ENCODE assay signal across 21 cellular contexts in the genomic region with DNA sequence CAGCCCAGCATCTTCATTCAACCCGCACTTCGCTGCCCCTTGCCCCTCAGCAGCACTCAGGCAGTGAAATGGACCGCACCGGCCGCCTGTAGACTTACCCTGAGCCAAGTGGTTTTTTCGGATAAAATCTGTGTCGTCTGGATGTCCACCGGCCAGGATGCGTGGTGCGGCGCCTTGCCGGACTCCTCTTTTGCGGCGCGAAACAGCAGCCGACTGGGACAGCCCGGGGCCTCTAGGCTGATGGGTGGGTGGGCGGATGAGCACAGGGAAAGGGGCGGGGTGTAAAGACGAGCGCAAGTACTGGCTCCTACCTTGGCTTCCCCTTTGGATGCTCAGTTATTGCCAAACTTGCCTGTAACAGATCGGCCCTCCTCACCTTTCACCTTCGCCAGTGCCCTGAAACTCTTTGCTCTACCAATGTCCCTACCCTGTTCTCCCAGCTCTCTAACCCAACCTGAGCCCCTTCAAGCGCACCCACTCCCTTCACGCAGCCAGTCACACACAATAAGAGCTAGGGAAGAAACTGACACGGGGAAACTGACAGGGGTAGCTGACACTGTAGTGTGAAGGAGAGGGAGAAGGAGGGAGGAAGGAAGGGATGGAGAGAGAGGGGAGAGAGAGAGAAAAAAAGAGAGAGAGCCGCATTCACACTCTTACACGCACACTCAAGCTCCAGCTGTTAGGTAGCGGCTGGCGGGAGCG.
DNase-seq lines count a peak whose midpoint lies in the region; ATAC-seq lines count a peak whose summit lies in the region.
"Had no signal": no experiment of that assay in that cellular context is flagged by ENCODE, and none has a peak within 500 bp of the region (broad histone marks: within the 10 kb centered on the region; RNA-seq: fewer than 3 reads in every experiment).

No MANE protein-coding gene starts in this region.

- peak overlapping the region; percentile 67 for H3K27ac Mint-ChIP-seq in activated naive CD4-positive, alpha-beta T cell treated with anti-CD3 and anti-CD28 coated beads, Interleukin-2, amount 10 ng/mL, durations not matched to agents 7 days and 5 days
- H3K27ac Mint-ChIP-seq: HFFc6; stimulated activated naive B cell treated with anti-CD40 and anti-IgM and Interleukin-4, amounts not matched to agents 10 μg/mL and 1 μg/mL and 100 μg/mL, for 72 hours had no signal

- no peaks in the 10 kb centered on the region for H3K4me1 Mint-ChIP-seq in activated naive CD4-positive, alpha-beta T cell treated with anti-CD3 and anti-CD28 coated beads, Interleukin-2, amount 10 ng/mL, durations not matched to agents 7 days and 5 days
- H3K4me1 Mint-ChIP-seq: stimulated activated naive B cell treated with anti-CD40 and anti-IgM and Interleukin-4, amounts not matched to agents 10 μg/mL and 1 μg/mL and 100 μg/mL, for 72 hours had no signal

- no peaks in the 10 kb centered on the region for H3K9me3 Mint-ChIP-seq in activated naive CD4-positive, alpha-beta T cell treated with anti-CD3 and anti-CD28 coated beads, Interleukin-2, amount 10 ng/mL, durations not matched to agents 7 days and 5 days
- H3K9me3 Mint-ChIP-seq: HFFc6 had no signal

- H3K4me3 Mint-ChIP-seq in activated naive CD4-positive, alpha-beta T cell treated with anti-CD3 and anti-CD28 coated beads, Interleukin-2, amount 10 ng/mL, durations not matched to agents 7 days and 5 days: no peak overlapping the region
- H3K4me3 Mint-ChIP-seq: HFFc6; stimulated activated naive B cell treated with anti-CD40 and anti-IgM and Interleukin-4, amounts not matched to agents 10 μg/mL and 1 μg/mL and 100 μg/mL, for 72 hours had no signal

- no peaks in the 10 kb centered on the region for H3K36me3 Mint-ChIP-seq in activated naive CD4-positive, alpha-beta T cell treated with anti-CD3 and anti-CD28 coated beads, Interleukin-2, amount 10 ng/mL, durations not matched to agents 7 days and 5 days
- H3K36me3 Mint-ChIP-seq: stimulated activated naive B cell treated with anti-CD40 and anti-IgM and Interleukin-4, amounts not matched to agents 10 μg/mL and 1 μg/mL and 100 μg/mL, for 72 hours had no signal

- ATAC-seq in GM19351 (IDR thresholded peaks at IDR 0.05; ENCODE audit: unreplicated experiment): no peak
- ATAC-seq: foreskin keratinocyte; GM12878; stimulated activated naive B cell treated with anti-CD40 and anti-IgM and Interleukin-4, amounts not matched to agents 10 μg/mL and 1 μg/mL and 100 μg/mL, for 72 hours had no signal

- CTCF ChIA-PET in activated naive CD4-positive, alpha-beta T cell treated with anti-CD3 and anti-CD28 coated beads, Interleukin-2, amount 10 ng/mL, durations not matched to agents 7 days and 5 days (lab: Charles Lee): no interaction called here

- H3K27me3 Mint-ChIP-seq in activated naive CD4-positive, alpha-beta T cell treated with anti-CD3 and anti-CD28 coated beads, Interleukin-2, amount 10 ng/mL, durations not matched to agents 7 days and 5 days: peaks cover 39% of the 10 kb centered on the region

- no peak for DNase-seq in activated naive CD4-positive, alpha-beta T cell treated with anti-CD3 and anti-CD28 coated beads, Interleukin-2, amount 10 ng/mL, durations not matched to agents 7 days and 5 days
- no peak for DNase-seq in activated naive CD4-positive, alpha-beta T cell treated with anti-CD3 and anti-CD28 coated beads, Interleukin-2, amount 50 U/mL, for 16 hours
- DNase-seq in ecto neural progenitor cell (ENCODE audit: low spot score): peak; percentile 69
- peak; percentile 6 for DNase-seq in left kidney (ENCODE audit: low read depth, low spot score)
- DNase-seq in retina: peak; percentile 55
- DNase-seq in cortex of kidney (lab: John Stamatoyannopoulos, UW): no peak
- no peak for DNase-seq in HUDEP-2 (lab: John Stamatoyannopoulos, UW; ENCODE audit: unreplicated experiment in 76 of 76)
- DNase-seq: activated CD4-positive, alpha-beta T cell treated with anti-CD3 and anti-CD28 coated beads, Interleukin-2, amount 50 U/mL, for 1 hour; activated CD8-positive, alpha-beta memory T cell treated with anti-CD3 and anti-CD28 coated beads, Interleukin-2, amount 50 U/mL, for 48 hours; activated naive CD4-positive, alpha-beta T cell; foreskin keratinocyte; GF-D8; HFFc6; lower lobe of right lung; naive B cell; NCI-H146; NCI-H226; stimulated activated naive B cell treated with anti-CD40 and anti-IgM and Interleukin-4, amounts not matched to agents 10 μg/mL and 1 μg/mL and 100 μg/mL, for 72 hours; tibial artery had no signal

Comparison
In these comparisons a context has a peak if more than half of its experiments do, and no peak if none do; other contexts are left out.
1. DNase-seq: peak in ecto neural progenitor cell (single experiment), left kidney (single experiment) and retina (single experiment); none in activated naive CD4-positive, alpha-beta T cell treated with anti-CD3 and anti-CD28 coated beads, Interleukin-2, amount 10 ng/mL, durations not matched to agents 7 days and 5 days (single experiment), activated naive CD4-positive, alpha-beta T cell treated with anti-CD3 and anti-CD28 coated beads, Interleukin-2, amount 50 U/mL, for 16 hours (single experiment), cortex of kidney (single experiment) and HUDEP-2 (0 of 76).